Comparison of ENCODE assay signal across 10 cellular contexts in genomic region chr1:205375816-205376545, GRCh38. TPM values are rescaled to one million over a fixed set of nuclear protein-coding genes. Genes with fewer than 3 reads are reported as not detected.
DNase-seq lines count a peak whose midpoint lies in the region; ATAC-seq and TF ChIP-seq lines count a peak whose summit lies in the region.
"Had no signal": no experiment of that assay in that cellular context is flagged by ENCODE, and none has a peak within 500 bp of the region (broad histone marks: within the 10 kb centered on the region; RNA-seq: fewer than 3 reads in every experiment).

No MANE protein-coding gene starts in this region.

- WGBS in spleen, 5 donors = 36 to 47% (median 43%) methylated on average over 6 of the region's 6 CpGs

- H3K4me1 ChIP-seq in lower lobe of right lung (peaks cover 26% of the 10 kb centered on the region), spleen (peaks cover 0 to 12% (median 0%) of the 10 kb centered on the region in 6 donors)

- H3K27ac ChIP-seq in lower lobe of right lung (no peak overlapping the region), spleen (no peak overlapping the region)

- ATAC-seq in lower lobe of right lung (peak; percentile 55 to 57), GM18909 (IDR thresholded peaks at IDR 0.05; ENCODE audit: poor library complexity, unreplicated experiment) (no peak)

- in situ Hi-C loops in astrocyte of the spinal cord (cut with HindIII; ENCODE audit: low sequenced_read_pairs) = no loop called here

- intact Hi-C loops in lower lobe of right lung (cut with DNase I) = no loop called here
- intact Hi-C loops in spleen (cut with DNase I; ENCODE audit: low total_unique reads) = no loop called here

- H3K27me3 ChIP-seq in lower lobe of right lung (ENCODE audit: low read depth) = peaks cover 5% of the 10 kb centered on the region
- H3K27me3 ChIP-seq in spleen (replicated peaks in 1 of 7) = peaks cover 0 to 38% (median 0%) of the 10 kb centered on the region in 7 donors

- DNase-seq in D341Med (ENCODE audit: low spot score) (peak; percentile 77), NCI-H2029 (lab: John Stamatoyannopoulos, UW) (peak; percentile 53), astrocyte of the spinal cord (ENCODE audit: low read depth, low spot score) (peak; percentile 55), lower lobe of right lung (no peak), SKM-1 (lab: John Stamatoyannopoulos, UW; ENCODE audit: unreplicated experiment) (no peak), spleen (no peak)
- DNase-seq in stimulated activated CD4-positive, alpha-beta T cell treated with anti-CD3 and anti-CD28 coated beads, Interleukin-4, amount 100 ng/mL, for 1 hour = no peak
- DNase-seq: activated CD4-positive, alpha-beta T cell treated with anti-CD3 and anti-CD28 coated beads, Interleukin-2, amount 50 U/mL, for 4 hours had no signal

- no peak overlapping the region for H3K4me3 ChIP-seq in astrocyte of the spinal cord (ENCODE audit: low read depth, low read length)
- H3K4me3 ChIP-seq in lower lobe of right lung = no peak overlapping the region
- H3K4me3 ChIP-seq in spleen = no peak overlapping the region

- H3K36me3 ChIP-seq in lower lobe of right lung (no peaks in the 10 kb centered on the region), spleen (no peaks in the 10 kb centered on the region)

- TF ChIP-seq CTCF in astrocyte of the spinal cord (IDR thresholded peaks at IDR 0.05; ENCODE audit: low read depth, low read length) (peak; percentile 9), lower lobe of right lung (IDR thresholded peaks at IDR 0.05) (no peak), spleen (IDR thresholded peaks at IDR 0.05 in 8 of 11, conservative IDR thresholded peaks at IDR 0.05 in 3 of 11) (peak in 1 of 11 experiments; percentile 14)

- no peak for TF ChIP-seq POLR2A in spleen (IDR thresholded peaks at IDR 0.05)

- H3K9me3 ChIP-seq in lower lobe of right lung (no peaks in the 10 kb centered on the region), spleen (no peaks in the 10 kb centered on the region)

RNA-seq across cellular contexts. Expression of gene KLHDC8A, which starts 19.3 kb away (rescaled TPM):
- total RNA-seq in lower lobe of right lung (0.97 TPM), spleen (1 to 10 TPM in 1 of 7 donors, under 1 TPM in 3, not detected in 3; 0.17 to 2.8 (median 0.62) TPM)
- polyA plus RNA-seq in spleen = under 1 TPM; 0.26 to 0.48 (median 0.39) TPM

RNA-seq across cellular contexts. Expression of gene LEMD1, which starts 45.9 kb away (rescaled TPM):
- total RNA-seq in lower lobe of right lung = not detected
- not detected for total RNA-seq in spleen
- polyA plus RNA-seq in spleen = not detected
- total RNA-seq: lower leg skin had no signal

RNA-seq across cellular contexts. Expression of gene NUAK2, which starts 54.4 kb away (rescaled TPM):
- total RNA-seq in lower lobe of right lung (6.8 TPM), spleen (10 to 100 TPM in 6 of 7 donors, 1 to 10 TPM in 1; 9.3 to 32.7 (median 20.0) TPM)
- 1 to 10 TPM; 5.7 to 6.6 (median 5.8) TPM for polyA plus RNA-seq in spleen

Comparison
In these comparisons a context has a peak if more than half of its experiments do, and no peak if none do; other contexts are left out.
1. DNase-seq: peak in D341Med (single experiment), NCI-H2029 (single experiment) and astrocyte of the spinal cord (single experiment); none in lower lobe of right lung (single experiment), stimulated activated CD4-positive, alpha-beta T cell treated with anti-CD3 and anti-CD28 coated beads, Interleukin-4, amount 100 ng/mL, for 1 hour (single experiment), SKM-1 (single experiment) and spleen (single experiment).